ENCODE assay signal across 8 cellular contexts in the genomic region with DNA sequence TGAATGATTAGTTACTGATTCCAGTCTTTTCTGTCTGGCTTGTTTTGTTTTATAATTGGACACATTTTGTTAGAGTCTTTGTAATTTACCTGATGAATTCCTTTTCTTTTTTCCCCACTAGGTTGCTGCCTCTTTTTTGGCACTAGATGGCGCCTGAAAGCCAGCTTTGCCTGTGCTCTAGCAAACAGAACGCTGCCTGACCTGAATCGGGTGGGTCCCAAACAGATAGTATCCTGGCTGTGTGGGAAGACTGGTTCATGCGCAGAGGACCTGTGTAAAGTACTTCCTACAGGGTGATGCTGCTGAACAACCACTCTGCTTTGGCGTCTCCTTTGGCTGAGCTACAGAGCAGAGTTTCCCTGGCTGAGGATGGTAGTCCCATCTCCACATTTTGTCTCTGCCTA.
DNase-seq lines count a peak whose midpoint lies in the region; ATAC-seq and TF ChIP-seq lines count a peak whose summit lies in the region.

No MANE protein-coding gene starts in this region.

- 53 to 54% methylated on average over 5 of the region's 5 CpGs for WGBS in aorta, 2 donors

- H3K9me3 ChIP-seq in MG63 (peaks cover 32% of the 10 kb centered on the region), aorta (ENCODE audit: control insufficient read depth, low read length) (peaks cover 1% of the 10 kb centered on the region)

- DNase-seq in AG09319 (ENCODE audit: extremely low read depth, low read depth) (no peak), GM12865 (ENCODE audit: low read depth) (peak; percentile 64), MG63 (peak; percentile 17), iPS DF 19.7 (ENCODE audit: low read depth, low spot score) (peak; percentile 30), OCI-M2 (lab: John Stamatoyannopoulos, UW; ENCODE audit: unreplicated experiment) (no peak), coronary artery (ENCODE audit: low spot score) (no peak), aorta (no peak)
- peak; percentile 20 to 22 for DNase-seq in activated CD4-positive, alpha-beta T cell treated with anti-CD3 and anti-CD28 coated beads, Interleukin-2, amount 50 U/mL, for 48 hours

- H3K27me3 ChIP-seq in MG63 (no peaks in the 10 kb centered on the region), aorta (ENCODE audit: control insufficient read depth in 1 of 2, insufficient read depth in 2 of 2, low read length in 1 of 2) (no peaks in the 10 kb centered on the region)

- H3K27ac ChIP-seq in coronary artery (no peak overlapping the region), aorta (ENCODE audit: low read depth in 1 of 2, low read length in 2 of 2) (no peak overlapping the region)

- H3K4me3 ChIP-seq in GM12865 (ENCODE audit: low read depth, low read length) (no peak overlapping the region), MG63 (no peak overlapping the region), coronary artery (no peak overlapping the region), aorta (ENCODE audit: low read length in 2 of 2) (no peak overlapping the region)

- no peaks in the 10 kb centered on the region for H3K36me3 ChIP-seq in MG63
- H3K36me3 ChIP-seq in aorta (ENCODE audit: control insufficient read depth in 1 of 2, insufficient read depth in 2 of 2, low read length in 1 of 2): no peaks in the 10 kb centered on the region

- H3K4me1 ChIP-seq in aorta (ENCODE audit: control insufficient read depth in 1 of 2, insufficient read depth in 2 of 2, low read length in 2 of 2): no peaks in the 10 kb centered on the region

- intact Hi-C loops in aorta (cut with DNase I): no loop called here

- TF ChIP-seq CTCF in AG09319 (IDR thresholded peaks at IDR 0.05; ENCODE audit: low read depth, low read length) (peak; percentile 26), GM12865 (IDR thresholded peaks at IDR 0.05; ENCODE audit: insufficient read depth, low read depth, low read length, missing control alignments) (peak; percentile 52), coronary artery (IDR thresholded peaks at IDR 0.05) (no peak)

- ATAC-seq in aorta (ENCODE audit: low FRiP score): no peak

Comparison
In these comparisons a context has a peak if more than half of its experiments do, and no peak if none do; other contexts are left out.
1. DNase-seq: peak in GM12865 (single experiment), MG63 (single experiment), activated CD4-positive, alpha-beta T cell treated with anti-CD3 and anti-CD28 coated beads, Interleukin-2, amount 50 U/mL, for 48 hours (2 of 2) and iPS DF 19.7 (single experiment); none in AG09319 (single experiment), OCI-M2 (single experiment), coronary artery (single experiment) and aorta (0 of 2).